In genomic region chr11:70746351-70746750, GRCh38 we compare ENCODE assay signal across 32 cellular contexts.
"Had no signal": no experiment of that assay in that cellular context is flagged by ENCODE, and none has a peak within 500 bp of the region (broad histone marks: within the 10 kb centered on the region; RNA-seq: fewer than 3 reads in every experiment).

No MANE protein-coding gene starts in this region.

- H3K4me1 Mint-ChIP-seq: activated CD4-positive, alpha-beta T cell treated with anti-CD3 and anti-CD28 coated beads, Interleukin-2, amount 10 ng/mL, durations not matched to agents 24 days and 14 days; activated naive CD4-positive, alpha-beta T cell treated with anti-CD3 and anti-CD28 coated beads, Interleukin-2, amount 50 U/mL, for 24 hours; activated naive CD8-positive, alpha-beta T cell treated with anti-CD3 and anti-CD28 coated beads, Interleukin-2, amount 10 ng/mL, durations not matched to agents 7 days and 5 days; activated T-helper 17 cell treated with anti-CD3 and anti-CD28 coated beads, Interleukin-2, amount 50 U/mL, for 72 hours had no signal

- H3K36me3 Mint-ChIP-seq: activated naive CD4-positive, alpha-beta T cell treated with anti-CD3 and anti-CD28 coated beads, Interleukin-2, amount 50 U/mL, for 24 hours; activated naive CD8-positive, alpha-beta T cell treated with anti-CD3 and anti-CD28 coated beads, Interleukin-2, amount 10 ng/mL, durations not matched to agents 7 days and 5 days had no signal

- H3K36me3 ChIP-seq: ascending aorta, cardiac muscle cell, Peyer's patch, WERI-Rb-1 had no signal

- H3K4me3 ChIP-seq: ascending aorta, cardiac muscle cell, Peyer's patch had no signal

- H3K4me1 ChIP-seq: ascending aorta, Peyer's patch had no signal

- H3K27me3 Mint-ChIP-seq: activated CD4-positive, alpha-beta T cell treated with anti-CD3 and anti-CD28 coated beads, Interleukin-2, amount 10 ng/mL, durations not matched to agents 24 days and 14 days had no signal

- ATAC-seq: activated CD8-positive, alpha-beta T cell treated with anti-CD3 and anti-CD28 coated beads for 36 hours; activated T-cell treated with anti-CD3 and anti-CD28 coated beads, Interleukin-2, amount 50 U/mL, for 72 hours; activated T-helper 17 cell treated with anti-CD3 and anti-CD28 coated beads, Interleukin-2, amount 50 U/mL, for 72 hours; PC-3 had no signal

- H3K27me3 ChIP-seq: ascending aorta, cardiac muscle cell, Peyer's patch had no signal

- DNase-seq: activated CD4-positive, alpha-beta T cell treated with anti-CD3 and anti-CD28 coated beads for 1 hour; activated CD4-positive, alpha-beta T cell treated with anti-CD3 and anti-CD28 coated beads, Interleukin-2, amount 10 ng/mL, durations not matched to agents 24 days and 14 days; activated CD4-positive, alpha-beta T cell treated with anti-CD3 and anti-CD28 coated beads, Interleukin-2, amount 50 U/mL, for 4 hours; activated CD4-positive, CD25-positive, alpha-beta regulatory T cell; activated CD8-positive, alpha-beta T cell treated with anti-CD3 and anti-CD28 coated beads for 36 hours; activated effector memory CD4-positive, alpha-beta T cell treated with anti-CD3 and anti-CD28 coated beads, Interleukin-2, amount 50 U/mL, for 16 hours; activated naive CD4-positive, alpha-beta T cell treated with Interleukin-2 at 50 U/mL for 16 hours; activated naive CD8-positive, alpha-beta T cell treated with anti-CD3 and anti-CD28 coated beads, Interleukin-2, amount 10 ng/mL, durations not matched to agents 7 days and 5 days; activated T-cell treated with anti-CD3 and anti-CD28 coated beads, Interleukin-2, amount 50 U/mL, for 1 hour; activated T-cell treated with anti-CD3 and anti-CD28 coated beads, Interleukin-2, amount 50 U/mL, for 72 hours; amygdala; NCI-H1092 treated with DMSO at 0.1 percent for 48 hours; NCI-H1417; NCI-H146; NCI-H187; NCI-H2029 treated with DMSO at 0.1 percent for 48 hours; NCI-H2107; NCI-H2171; NCI-H510A; NCI-H526; NCI-H748 treated with DMSO at 0.1 percent for 48 hours; NK-92 treated with Interleukin-12 subunit alpha and Interleukin-12 subunit beta, amount 100 ng/mL, for 24 hours; PC-3; Peyer's patch; Right ventricle myocardium superior; RPMI8226; T1000; WERI-Rb-1 had no signal

- H3K27ac ChIP-seq: ascending aorta, cardiac muscle cell, Peyer's patch, WERI-Rb-1 had no signal

- H3K27ac Mint-ChIP-seq: activated CD4-positive, alpha-beta T cell treated with anti-CD3 and anti-CD28 coated beads, Interleukin-2, amount 10 ng/mL, durations not matched to agents 24 days and 14 days; activated CD8-positive, alpha-beta T cell treated with anti-CD3 and anti-CD28 coated beads for 36 hours; activated naive CD4-positive, alpha-beta T cell treated with anti-CD3 and anti-CD28 coated beads, Interleukin-2, amount 50 U/mL, for 24 hours; activated naive CD8-positive, alpha-beta T cell treated with anti-CD3 and anti-CD28 coated beads, Interleukin-2, amount 10 ng/mL, durations not matched to agents 7 days and 5 days; activated T-cell treated with anti-CD3 and anti-CD28 coated beads, Interleukin-2, amount 50 U/mL, for 72 hours; activated T-helper 17 cell treated with anti-CD3 and anti-CD28 coated beads, Interleukin-2, amount 50 U/mL, for 72 hours had no signal

- H3K4me3 Mint-ChIP-seq: activated CD4-positive, alpha-beta T cell treated with anti-CD3 and anti-CD28 coated beads, Interleukin-2, amount 10 ng/mL, durations not matched to agents 24 days and 14 days; activated CD8-positive, alpha-beta T cell treated with anti-CD3 and anti-CD28 coated beads for 36 hours; activated naive CD4-positive, alpha-beta T cell treated with anti-CD3 and anti-CD28 coated beads, Interleukin-2, amount 50 U/mL, for 24 hours; activated naive CD8-positive, alpha-beta T cell treated with anti-CD3 and anti-CD28 coated beads, Interleukin-2, amount 10 ng/mL, durations not matched to agents 7 days and 5 days; activated T-cell treated with anti-CD3 and anti-CD28 coated beads, Interleukin-2, amount 50 U/mL, for 72 hours; activated T-helper 17 cell treated with anti-CD3 and anti-CD28 coated beads, Interleukin-2, amount 50 U/mL, for 72 hours had no signal
